Comparison of ENCODE assay signal across 32 cellular contexts in genomic region chr13:54787754-54788153, GRCh38.
"Had no signal": no experiment of that assay in that cellular context is flagged by ENCODE, and none has a peak within 500 bp of the region (broad histone marks: within the 10 kb centered on the region; RNA-seq: fewer than 3 reads in every experiment).

No MANE protein-coding gene starts in this region.

- H3K9me3 ChIP-seq: adrenal gland, ascending aorta had no signal

- DNase-seq: activated B cell treated with CpG ODN at 0.5 μM for 24 hours; activated CD4-positive, alpha-beta memory T cell treated with anti-CD3 and anti-CD28 coated beads for 36 hours; activated CD4-positive, alpha-beta T cell treated with anti-CD3 and anti-CD28 coated beads for 4 hours; activated CD4-positive, alpha-beta T cell treated with anti-CD3 and anti-CD28 coated beads, Interleukin-2, amount 10 ng/mL, durations not matched to agents 24 days and 14 days; activated CD4-positive, alpha-beta T cell treated with anti-CD3 and anti-CD28 coated beads, Interleukin-2, amount 50 U/mL, for 1 hour; activated CD4-positive, alpha-beta T cell treated with anti-CD3 and anti-CD28 coated beads, Interleukin-2, amount 50 U/mL, for 4 hours; activated CD4-positive, CD25-positive, alpha-beta regulatory T cell treated with anti-CD3 and anti-CD28 coated beads, Interleukin-2, amount 50 U/mL, for 72 hours; activated CD8-positive, alpha-beta memory T cell treated with anti-CD3 and anti-CD28 coated beads, Interleukin-2, amount 50 U/mL, for 4 hours; activated CD8-positive, alpha-beta T cell treated with anti-CD3 and anti-CD28 coated beads for 36 hours; activated effector memory CD4-positive, alpha-beta T cell treated with anti-CD3 and anti-CD28 coated beads, Interleukin-2, amount 50 U/mL, for 16 hours; activated gamma-delta T cell treated with Interleukin-2 at 50 U/mL for 16 hours; activated naive CD4-positive, alpha-beta T cell; activated naive CD4-positive, alpha-beta T cell treated with anti-CD3 and anti-CD28 coated beads for 36 hours; activated naive CD4-positive, alpha-beta T cell treated with anti-CD3 and anti-CD28 coated beads, Interleukin-2, amount 50 U/mL, for 16 hours; activated naive CD8-positive, alpha-beta T cell treated with anti-CD3 and anti-CD28 coated beads for 36 hours; activated T-cell treated with anti-CD3 and anti-CD28 coated beads for 4 hours; activated T-cell treated with anti-CD3 and anti-CD28 coated beads, Interleukin-2, amount 50 U/mL, for 1 hour; activated T-cell treated with anti-CD3 and anti-CD28 coated beads, Interleukin-2, amount 50 U/mL, for 4 hours; activated T-cell treated with anti-CD3 and anti-CD28 coated beads, Interleukin-2, amount 50 U/mL, for 72 hours; adrenal gland; amniotic stem cell; central memory CD4-positive, alpha-beta T cell; T-helper 1 cell; T-helper 2 cell; T-helper 9 cell had no signal

- H3K4me3 ChIP-seq: adrenal gland, ascending aorta, cardiac muscle cell had no signal

- H3K27me3 ChIP-seq: adrenal gland, ascending aorta, cardiac muscle cell had no signal

- H3K36me3 ChIP-seq: adrenal gland, ascending aorta, cardiac muscle cell had no signal

- ATAC-seq: activated CD8-positive, alpha-beta T cell treated with anti-CD3 and anti-CD28 coated beads for 36 hours; activated naive CD4-positive, alpha-beta T cell treated with anti-CD3 and anti-CD28 coated beads, Interleukin-2, amount 50 U/mL, for 72 hours; activated T-cell treated with anti-CD3 and anti-CD28 coated beads, Interleukin-2, amount 50 U/mL, for 4 hours; activated T-cell treated with anti-CD3 and anti-CD28 coated beads, Interleukin-2, amount 50 U/mL, for 72 hours; activated T-helper 17 cell treated with anti-CD3 and anti-CD28 coated beads, Interleukin-2, amount 50 U/mL, for 72 hours had no signal

- H3K4me1 ChIP-seq: adrenal gland, ascending aorta had no signal

- H3K27ac ChIP-seq: adrenal gland, ascending aorta, cardiac muscle cell, VCaP had no signal

- FAIRE-seq: bronchial epithelial cell, TTC549 had no signal
